In the genomic region with DNA sequence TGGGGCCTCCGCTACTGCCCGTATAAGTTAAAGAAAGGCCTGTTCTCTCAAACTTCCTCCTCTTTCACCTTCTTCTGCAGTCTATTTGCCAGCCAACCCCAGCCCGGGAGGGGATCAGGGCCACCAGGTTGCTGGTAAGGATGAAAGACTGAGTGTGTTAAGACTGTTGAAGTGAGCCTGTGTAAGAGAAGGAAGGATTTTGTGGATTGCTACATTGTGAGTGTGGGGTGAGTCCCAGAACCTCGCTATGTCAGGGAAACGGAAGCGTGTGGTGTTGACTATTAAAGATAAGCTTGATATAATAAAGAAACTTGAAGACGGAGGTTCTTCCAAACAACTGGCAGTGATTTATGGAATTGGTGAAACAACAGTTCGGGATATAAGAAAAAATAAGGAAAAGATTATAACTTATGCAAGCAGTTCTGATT, we compare ENCODE assay signal across 8 cellular contexts. TPM values are rescaled to one million over a fixed set of nuclear protein-coding genes. Genes with fewer than 3 reads are reported as not detected.
DNase-seq lines count a peak whose midpoint lies in the region; ATAC-seq, FAIRE-seq and TF ChIP-seq lines count a peak whose summit lies in the region.

No MANE protein-coding gene starts in this region.

- CTCF ChIA-PET in PC-9 (lab: Charles Lee) (interaction anchor here (1.1 to 1.2 kb wide), 2 partner anchors 47 to 600 kb away, joined by 4 to 6 read pairs; a partner anchor contains a TSS), endothelial cell of umbilical vein (lab: Charles Lee) (interaction anchor here (1.0 to 4.6 kb wide), 12 partner anchors 48 to 601 kb away, joined by 3 to 36 read pairs (median 6); a partner anchor contains a TSS)

- peak overlapping the region; percentile 75 to 95 for H3K27ac Mint-ChIP-seq in natural killer cell

- intact Hi-C loops in PC-9 (cut with micrococcal nuclease; ENCODE audit: unreplicated experiment): loop anchor here (2.0 to 5.0 kb wide), 6 partner anchors 148 to 473 kb away; no protein-coding TSS in a partner anchor
- intact Hi-C loops in endothelial cell of umbilical vein (cut with micrococcal nuclease): loop anchor here (1.0 to 5.0 kb wide), 6 partner anchors 147 to 600 kb away; a partner anchor contains a TSS
- intact Hi-C loops in natural killer cell (cut with micrococcal nuclease): loop anchor here (2.0 kb wide), 1 partner anchor 602 kb away; a partner anchor contains a TSS

- H3K27ac ChIP-seq in PC-9 (peak overlapping the region; percentile 58), endothelial cell of umbilical vein (ENCODE audit: insufficient read depth, low read depth, low read length) (peak overlapping the region; percentile 61)

- H2AFZ ChIP-seq in PC-9: peak overlapping the region; percentile 89
- peak overlapping the region; percentile 78 for H2AFZ ChIP-seq in endothelial cell of umbilical vein (ENCODE audit: low read depth, low read length)

- H3K9me3 Mint-ChIP-seq in natural killer cell: no peaks in the 10 kb centered on the region

- no peak for TF ChIP-seq POLR2A in endothelial cell of umbilical vein (IDR thresholded peaks at IDR 0.05; ENCODE audit: low read depth, low read length)

- H3K4me3 Mint-ChIP-seq in natural killer cell: peak overlapping the region; percentile 95

- H3K4me3 ChIP-seq in GM08714 (ENCODE audit: low read length): peak overlapping the region; percentile 84
- peak overlapping the region; percentile 75 for H3K4me3 ChIP-seq in PC-9
- H3K4me3 ChIP-seq in endothelial cell of umbilical vein (replicated peaks in 1 of 3; ENCODE audit: insufficient read depth in 1 of 3, low read depth in 1 of 3, low read length in 3 of 3): peak overlapping the region; percentile 84 to 98 (median 94)

- peak; percentile 12 for FAIRE-seq in endothelial cell of umbilical vein (lab: Jason Lieb, UNC)

- H3K36me3 Mint-ChIP-seq in natural killer cell: no peaks in the 10 kb centered on the region

- no peak for ATAC-seq in natural killer cell

- peak overlapping the region; percentile 97 for H3K9ac ChIP-seq in endothelial cell of umbilical vein (replicated peaks; ENCODE audit: extremely low read depth, insufficient read depth, low read length)

- H3K9me1 ChIP-seq in endothelial cell of umbilical vein (replicated peaks; ENCODE audit: control insufficient read depth, extremely low read depth, insufficient read depth, low read length): no peaks in the 10 kb centered on the region

- H4K20me1 ChIP-seq in PC-9 (ENCODE audit: insufficient read depth) (no peaks in the 10 kb centered on the region; the same call in 1 of the 2 replicates), endothelial cell of umbilical vein (replicated peaks; ENCODE audit: control insufficient read depth, extremely low read depth, insufficient read depth, low read length) (no peaks in the 10 kb centered on the region)

- DNase-seq in PC-9 (no peak), endothelial cell of umbilical vein (ENCODE audit: low read depth, low spot score) (peak; percentile 86), natural killer cell (peak; percentile 17), NCI-H2196 (lab: John Stamatoyannopoulos, UW; ENCODE audit: unreplicated experiment) (no peak), ureter (ENCODE audit: low spot score) (no peak), occipital lobe (lab: John Stamatoyannopoulos, UW) (no peak)
- no peak for DNase-seq in activated effector memory CD4-positive, alpha-beta T cell treated with anti-CD3 and anti-CD28 coated beads, Interleukin-2, amount 50 U/mL, for 16 hours

- no peaks in the 10 kb centered on the region for H3K9me2 ChIP-seq in PC-9 (ENCODE audit: insufficient read depth)

- H3K4me2 ChIP-seq in PC-9: peak overlapping the region; percentile 94
- peak overlapping the region; percentile 90 for H3K4me2 ChIP-seq in endothelial cell of umbilical vein (ENCODE audit: insufficient read depth, low read length)

- TF ChIP-seq CTCF in PC-9 (conservative IDR thresholded peaks at IDR 0.05) (no peak), endothelial cell of umbilical vein (IDR thresholded peaks at IDR 0.05; ENCODE audit: extremely low read depth in 1 of 2, insufficient read depth in 1 of 2, low read depth in 1 of 2, low read length in 2 of 2) (no peak), natural killer cell (IDR thresholded peaks at IDR 0.05) (no peak)

- POLR2A ChIA-PET in PC-9 (lab: Charles Lee; ENCODE audit: unreplicated experiment): interaction anchor here (0.6 to 1.1 kb wide), 5 partner anchors 65 to 208 kb away, joined by 3 to 16 read pairs (median 5); no protein-coding TSS in a partner anchor
- POLR2A ChIA-PET in endothelial cell of umbilical vein (lab: Charles Lee): interaction anchor here (0.7 to 1.3 kb wide), 2 partner anchors 152 to 228 kb away, joined by 3 read pairs; no protein-coding TSS in a partner anchor

- H3K9me3 ChIP-seq in PC-9 (ENCODE audit: insufficient read depth, low read depth): peaks cover 23% of the 10 kb centered on the region
- H3K9me3 ChIP-seq in endothelial cell of umbilical vein (replicated peaks; ENCODE audit: control insufficient read depth, insufficient read depth, low read length): no peaks in the 10 kb centered on the region

- H3K27me3 ChIP-seq in PC-9 (ENCODE audit: insufficient read depth, low read depth) (no peaks in the 10 kb centered on the region), endothelial cell of umbilical vein (ENCODE audit: control insufficient read depth in 2 of 2, insufficient read depth in 2 of 2, low read length in 2 of 2) (no peaks in the 10 kb centered on the region)

- no peaks in the 10 kb centered on the region for H3K27me3 Mint-ChIP-seq in natural killer cell (ENCODE audit: low read depth in 2 of 2)

- H3K4me1 ChIP-seq in PC-9 (replicated peaks; ENCODE audit: insufficient read depth) (peaks cover 27% of the 10 kb centered on the region), endothelial cell of umbilical vein (ENCODE audit: control insufficient read depth, extremely low read depth, insufficient read depth, low read length) (peaks cover 19% of the 10 kb centered on the region)

- BruUV-seq in PC-9 (replicated peaks; lab: Mats Ljungman, UMichigan) (TSS peak; percentile 79), endothelial cell of umbilical vein (replicated peaks; lab: Mats Ljungman, UMichigan) (TSS peak; percentile 58)

- H3K36me3 ChIP-seq in PC-9 (ENCODE audit: low read depth): peaks cover 14% of the 10 kb centered on the region
- H3K36me3 ChIP-seq in endothelial cell of umbilical vein (ENCODE audit: control insufficient read depth in 2 of 2, extremely low read depth in 1 of 2, insufficient read depth in 2 of 2, low read length in 2 of 2): no peaks in the 10 kb centered on the region

- H3K4me1 Mint-ChIP-seq in natural killer cell: peaks cover 35 to 49% of the 10 kb centered on the region in 2 donors

- H3K79me2 ChIP-seq in PC-9 (ENCODE audit: low read depth) (peaks cover 46% of the 10 kb centered on the region), endothelial cell of umbilical vein (ENCODE audit: control insufficient read depth, insufficient read depth, low read length) (peaks cover 38% of the 10 kb centered on the region)

- H3F3A ChIP-seq in PC-9 (ENCODE audit: insufficient read depth, low read depth): peaks cover 3% of the 10 kb centered on the region; the same call in 1 of the 2 replicates

- dilution Hi-C loops in endothelial cell of umbilical vein (cut with MboI; ENCODE audit: extremely low pct_ligation_motif_present, low sequenced_read_pairs): no loop called here

TF ChIP-seq in endothelial cell of umbilical vein, 7 proteins besides CTCF, POLR2A, EP300 and RAD21 (continues in another document):
- TF ChIP-seq POLR2AphosphoS5 (IDR thresholded peaks at IDR 0.05; ENCODE audit: insufficient read depth, low read depth, low read length): no peak
- no peak for TF ChIP-seq JUN (IDR thresholded peaks at IDR 0.05; ENCODE audit: borderline replicate concordance, insufficient read depth, insufficient read length, low read depth)
- TF ChIP-seq EZH2 (IDR thresholded peaks at IDR 0.05; ENCODE audit: borderline replicate concordance, low read depth, low read length, severe bottlenecking): no peak
- TF ChIP-seq MYC (IDR thresholded peaks at IDR 0.05; ENCODE audit: low read depth, low read length): no peak

RNA-seq across cellular contexts. Expression of a gene that starts 0.6 kb away (rescaled TPM):
- total RNA-seq in PC-9 (2021) (12.4 and 13.5 TPM in 2 replicates), endothelial cell of umbilical vein (7.0 and 7.6 TPM in 2 replicates), natural killer cell (1 to 10 TPM; 4.5 to 6.1 (median 5.5) TPM), ureter (12.2 TPM), occipital lobe (14.3 TPM)
- 0.75 and 1.4 TPM in 2 replicates for polyA plus RNA-seq in endothelial cell of umbilical vein
- 1.8 and 2.0 TPM in 2 replicates for polyA plus RNA-seq in endothelial cell of umbilical vein (2011; cell fraction: cytosol; rRNA removed)
- 1.8 and 3.0 TPM in 2 replicates for polyA plus RNA-seq in endothelial cell of umbilical vein (2011; cell fraction: nucleus; rRNA removed)
- polyA plus RNA-seq in endothelial cell of umbilical vein (2012): 7.7 and 8.6 TPM in 2 replicates
- polyA minus RNA-seq in endothelial cell of umbilical vein: 2.6 and 3.5 TPM in 2 replicates
- polyA minus RNA-seq in endothelial cell of umbilical vein (2011; cell fraction: cytosol; rRNA and poly(A)+ RNA removed): 2.0 TPM
- 1.7 and 2.9 TPM in 2 replicates for polyA minus RNA-seq in endothelial cell of umbilical vein (2011; cell fraction: nucleus; rRNA and poly(A)+ RNA removed)

RNA-seq across cellular contexts. Expression of a gene that starts 0.7 kb away (rescaled TPM):
- 18.6 and 19.9 TPM in 2 replicates for total RNA-seq in PC-9 (2021)
- 32.8 and 33.4 TPM in 2 replicates for total RNA-seq in endothelial cell of umbilical vein
- 5.2 and 8.1 TPM in 2 replicates for polyA plus RNA-seq in endothelial cell of umbilical vein
- polyA plus RNA-seq in endothelial cell of umbilical vein (2011; cell fraction: cytosol; rRNA removed): 8.0 and 8.4 TPM in 2 replicates
- 32.7 and 50.6 TPM in 2 replicates for polyA plus RNA-seq in endothelial cell of umbilical vein (2011; cell fraction: nucleus; rRNA removed)
- 28.6 and 40.1 TPM in 2 replicates for polyA plus RNA-seq in endothelial cell of umbilical vein (2012)
- 9.6 and 11.0 TPM in 2 replicates for polyA minus RNA-seq in endothelial cell of umbilical vein
- 5.4 TPM for polyA minus RNA-seq in endothelial cell of umbilical vein (2011; cell fraction: cytosol; rRNA and poly(A)+ RNA removed)
- 45.1 and 62.5 TPM in 2 replicates for polyA minus RNA-seq in endothelial cell of umbilical vein (2011; cell fraction: nucleus; rRNA and poly(A)+ RNA removed)
- total RNA-seq in natural killer cell: 10 to 100 TPM; 36.2 to 42.1 (median 38.0) TPM
- 31.8 TPM for total RNA-seq in ureter
- total RNA-seq in occipital lobe: 68.8 TPM

RNA-seq across cellular contexts. Expression of a gene that starts 47.4 kb away (rescaled TPM):
- total RNA-seq in PC-9 (2021) (17.7 and 28.3 TPM in 2 replicates), endothelial cell of umbilical vein (16.8 and 17.1 TPM in 2 replicates), natural killer cell (10 to 100 TPM; 14.2 to 20.5 (median 16.1) TPM), ureter (35.8 TPM), occipital lobe (4.8 TPM)
- polyA plus RNA-seq in endothelial cell of umbilical vein: 12.4 and 15.9 TPM in 2 replicates
- 9.5 and 10.3 TPM in 2 replicates for polyA plus RNA-seq in endothelial cell of umbilical vein (2011; cell fraction: cytosol; rRNA removed)
- polyA plus RNA-seq in endothelial cell of umbilical vein (2011; cell fraction: nucleus; rRNA removed): 13.0 and 13.3 TPM in 2 replicates
- 6.1 and 8.9 TPM in 2 replicates for polyA plus RNA-seq in endothelial cell of umbilical vein (2012)
- polyA minus RNA-seq in endothelial cell of umbilical vein: 28.1 and 29.1 TPM in 2 replicates
- polyA minus RNA-seq in endothelial cell of umbilical vein (2011; cell fraction: cytosol; rRNA and poly(A)+ RNA removed): 0.92 TPM
- polyA minus RNA-seq in endothelial cell of umbilical vein (2011; cell fraction: nucleus; rRNA and poly(A)+ RNA removed): 38.9 and 40.4 TPM in 2 replicates

Comparison
In these comparisons a context has a peak if more than half of its experiments do, and no peak if none do; other contexts are left out.
1. DNase-seq: peak in endothelial cell of umbilical vein (single experiment) and natural killer cell (single experiment); none in PC-9 (0 of 2), activated effector memory CD4-positive, alpha-beta T cell treated with anti-CD3 and anti-CD28 coated beads, Interleukin-2, amount 50 U/mL, for 16 hours (single experiment), NCI-H2196 (single experiment), ureter (single experiment) and occipital lobe (single experiment).
2. Peak in every context shown above with its lines, with median percentiles within 50 percentile points of each other: H3K4me3 ChIP-seq.